ENCODE assay signal across 14 cellular contexts in the genomic region with DNA sequence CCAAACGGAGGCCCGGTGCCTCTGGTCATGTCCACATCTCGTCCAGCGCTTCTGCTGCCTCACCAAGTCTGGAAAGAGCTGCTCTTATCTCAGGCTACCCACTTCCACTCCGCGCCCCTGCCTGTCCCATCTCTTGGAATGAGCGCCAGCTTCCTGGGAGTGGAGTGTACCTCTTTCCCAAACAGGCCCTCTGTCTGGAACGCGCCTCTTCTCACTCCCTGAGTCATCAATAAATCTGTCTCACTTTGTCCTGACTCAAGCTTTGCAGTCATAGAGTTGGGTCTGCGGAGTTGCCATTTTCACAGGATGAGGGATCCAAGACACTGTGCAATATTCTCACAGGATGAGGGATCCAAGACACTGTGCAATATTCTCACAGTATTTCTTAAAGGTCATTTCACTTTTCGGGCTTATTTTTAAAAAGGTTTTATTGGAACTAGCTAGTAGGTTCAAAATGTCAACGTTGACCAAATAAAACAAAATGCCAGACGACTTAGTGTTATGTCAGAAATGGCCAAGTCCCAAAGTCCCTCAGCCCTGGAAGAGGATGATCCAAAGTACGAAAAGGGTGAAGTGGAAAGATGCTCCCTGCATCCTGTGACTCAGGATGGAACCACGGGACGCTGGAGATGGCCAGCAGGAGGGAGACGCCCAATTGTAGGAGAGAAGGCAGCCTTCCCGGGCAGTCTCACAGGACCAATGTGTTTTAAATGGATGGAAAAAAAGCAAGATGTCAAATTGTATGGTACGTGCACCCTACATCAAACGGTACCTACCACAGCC.
DNase-seq lines count a peak whose midpoint lies in the region; ATAC-seq and TF ChIP-seq lines count a peak whose summit lies in the region.
"Had no signal": no experiment of that assay in that cellular context is flagged by ENCODE, and none has a peak within 500 bp of the region (broad histone marks: within the 10 kb centered on the region; RNA-seq: fewer than 3 reads in every experiment).

No MANE protein-coding gene starts in this region.

- peaks cover 1% of the 10 kb centered on the region for H3K79me2 ChIP-seq in trophoblast cell (ENCODE audit: control insufficient read depth, insufficient read depth, low read length, poor library complexity)

- no peak overlapping the region for H3K23ac ChIP-seq in trophoblast cell (ENCODE audit: low read length)

- no peak overlapping the region for H3K4ac ChIP-seq in trophoblast cell (ENCODE audit: low read depth, low read length)

- DNase-seq in AG08396 (ENCODE audit: low spot score) (peak; percentile 61), HT1080 (ENCODE audit: low read depth) (peak; percentile 80), choroid plexus epithelial cell (ENCODE audit: low read depth) (peak; percentile 48), posterior vena cava (ENCODE audit: low spot score) (peak; percentile 93), germinal center (ENCODE audit: low spot score) (no peak), trophoblast cell (no peak)
- DNase-seq in stimulated activated CD4-positive, alpha-beta T cell treated with anti-CD3 and anti-CD28 coated beads, Interleukin-1b, Interleukin-23, amount 100 ng/mL, for 48 hours, result no peak
- DNase-seq in natural killer cell treated with Interleukin-12 subunit alpha and Interleukin-12 subunit beta and Interleukin-15 and Interleukin-18, amount 100 ng/mL, for 72 hours (ENCODE audit: low spot score), result no peak
- DNase-seq: activated CD4-positive, alpha-beta T cell treated with anti-CD3 and anti-CD28 coated beads for 4 hours; CD8-positive, alpha-beta T cell; kidney glomerular epithelial cell; NCI-H2029 treated with DMSO at 0.1 percent for 48 hours; nucleus accumbens had no signal

- H3K79me1 ChIP-seq in trophoblast cell (ENCODE audit: low read length), result no peaks in the 10 kb centered on the region

- H3K27me3 Mint-ChIP-seq in natural killer cell treated with Interleukin-12 subunit alpha and Interleukin-12 subunit beta and Interleukin-15 and Interleukin-18, amount 100 ng/mL, for 72 hours, result no peaks in the 10 kb centered on the region
- H3K27me3 Mint-ChIP-seq: activated naive CD4-positive, alpha-beta T cell treated with anti-CD3 and anti-CD28 coated beads, Interleukin-2, amount 50 U/mL, for 24 hours had no signal

- no peak overlapping the region for H3K4me3 Mint-ChIP-seq in natural killer cell treated with Interleukin-12 subunit alpha and Interleukin-12 subunit beta and Interleukin-15 and Interleukin-18, amount 100 ng/mL, for 72 hours
- H3K4me3 Mint-ChIP-seq: activated naive CD4-positive, alpha-beta T cell treated with anti-CD3 and anti-CD28 coated beads, Interleukin-2, amount 50 U/mL, for 24 hours; CD8-positive, alpha-beta T cell had no signal

- no peak overlapping the region for H3K14ac ChIP-seq in trophoblast cell (ENCODE audit: low read length)

- no peak overlapping the region for H4K8ac ChIP-seq in trophoblast cell (ENCODE audit: low read depth, low read length)

- no peak overlapping the region for H2AFZ ChIP-seq in trophoblast cell (ENCODE audit: insufficient read depth, low read length, poor library complexity)

- H3K4me3 ChIP-seq in choroid plexus epithelial cell (ENCODE audit: low read depth, low read length) (no peak overlapping the region), trophoblast cell (ENCODE audit: low read depth, low read length) (no peak overlapping the region)

- no peak overlapping the region for H4K12ac ChIP-seq in trophoblast cell (ENCODE audit: low read depth, low read length)

- H2AK5ac ChIP-seq in trophoblast cell (ENCODE audit: low read length), result no peak overlapping the region

- no peaks in the 10 kb centered on the region for H3K4me1 ChIP-seq in trophoblast cell (ENCODE audit: control insufficient read depth in 1 of 2, insufficient read depth in 2 of 2, low read length in 2 of 2)

- no peak overlapping the region for H4K91ac ChIP-seq in trophoblast cell (ENCODE audit: low read depth, low read length)

- intact Hi-C loops in posterior vena cava (cut with DNase I), result loop anchor here in 1 of 2 donors (10.0 kb wide), 1 partner anchor 74 kb away; no protein-coding TSS in a partner anchor

- peaks cover 4% of the 10 kb centered on the region for H3K9me3 Mint-ChIP-seq in natural killer cell treated with Interleukin-12 subunit alpha and Interleukin-12 subunit beta and Interleukin-15 and Interleukin-18, amount 100 ng/mL, for 72 hours
- H3K9me3 Mint-ChIP-seq: activated naive CD4-positive, alpha-beta T cell treated with anti-CD3 and anti-CD28 coated beads, Interleukin-2, amount 50 U/mL, for 24 hours had no signal

- H3K27ac Mint-ChIP-seq in natural killer cell treated with Interleukin-12 subunit alpha and Interleukin-12 subunit beta and Interleukin-15 and Interleukin-18, amount 100 ng/mL, for 72 hours, result peak overlapping the region in 1 of 2 donors; percentile 48
- H3K27ac Mint-ChIP-seq: activated naive CD4-positive, alpha-beta T cell treated with anti-CD3 and anti-CD28 coated beads, Interleukin-2, amount 50 U/mL, for 24 hours; CD8-positive, alpha-beta T cell had no signal

- H3K9me3 ChIP-seq in trophoblast cell (ENCODE audit: insufficient read depth, low read depth, low read length), result peaks cover 5% of the 10 kb centered on the region

- peaks cover 8 to 13% of the 10 kb centered on the region in 2 experiments for H3K36me3 ChIP-seq in trophoblast cell (ENCODE audit: control insufficient read depth in 1 of 2, insufficient read depth in 2 of 2, low read length in 2 of 2)

- no peak for TF ChIP-seq CTCF in choroid plexus epithelial cell (conservative IDR thresholded peaks at IDR 0.05; ENCODE audit: low read depth, low read length)

- H3K27ac ChIP-seq in trophoblast cell (ENCODE audit: low read depth, low read length), result no peak overlapping the region

- peaks cover 40 to 45% of the 10 kb centered on the region in 2 donors for H3K4me1 Mint-ChIP-seq in natural killer cell treated with Interleukin-12 subunit alpha and Interleukin-12 subunit beta and Interleukin-15 and Interleukin-18, amount 100 ng/mL, for 72 hours (ENCODE audit: low read depth in 2 of 2)

- no CpG with 5 or more reads among the region's 20 CpGs for WGBS in trophoblast cell (ENCODE audit: extremely low coverage, insufficient coverage, insufficient read length)

- H2BK5ac ChIP-seq in trophoblast cell (ENCODE audit: low read depth, low read length, poor library complexity), result no peak overlapping the region

- H2BK120ac ChIP-seq in trophoblast cell (ENCODE audit: insufficient read depth, low read length, poor library complexity), result no peak overlapping the region

- no peak overlapping the region for H3K9ac ChIP-seq in trophoblast cell (ENCODE audit: low read length)

- no peak overlapping the region for H3K4me2 ChIP-seq in trophoblast cell (ENCODE audit: low read length)

- H3K36me3 Mint-ChIP-seq in natural killer cell treated with Interleukin-12 subunit alpha and Interleukin-12 subunit beta and Interleukin-15 and Interleukin-18, amount 100 ng/mL, for 72 hours, result peaks cover 24% of the 10 kb centered on the region

- ATAC-seq in natural killer cell treated with Interleukin-12 subunit alpha and Interleukin-12 subunit beta and Interleukin-15 and Interleukin-18, amount 100 ng/mL, for 72 hours, result no peak
- ATAC-seq: CD8-positive, alpha-beta T cell had no signal

- no peaks in the 10 kb centered on the region for H3K27me3 ChIP-seq in trophoblast cell (ENCODE audit: insufficient read depth, low read length)

- H3K18ac ChIP-seq in trophoblast cell (ENCODE audit: low read length), result no peak overlapping the region

- no peak overlapping the region for H2BK12ac ChIP-seq in trophoblast cell (ENCODE audit: low read length)

Comparison
In these comparisons a context has a peak if more than half of its experiments do, and no peak if none do; other contexts are left out.
1. DNase-seq: peak in AG08396 (single experiment), HT1080 (single experiment), choroid plexus epithelial cell (single experiment) and posterior vena cava (single experiment); none in germinal center (single experiment), stimulated activated CD4-positive, alpha-beta T cell treated with anti-CD3 and anti-CD28 coated beads, Interleukin-1b, Interleukin-23, amount 100 ng/mL, for 48 hours (single experiment), trophoblast cell (0 of 2) and natural killer cell treated with Interleukin-12 subunit alpha and Interleukin-12 subunit beta and Interleukin-15 and Interleukin-18, amount 100 ng/mL, for 72 hours (single experiment).